In the genomic region with DNA sequence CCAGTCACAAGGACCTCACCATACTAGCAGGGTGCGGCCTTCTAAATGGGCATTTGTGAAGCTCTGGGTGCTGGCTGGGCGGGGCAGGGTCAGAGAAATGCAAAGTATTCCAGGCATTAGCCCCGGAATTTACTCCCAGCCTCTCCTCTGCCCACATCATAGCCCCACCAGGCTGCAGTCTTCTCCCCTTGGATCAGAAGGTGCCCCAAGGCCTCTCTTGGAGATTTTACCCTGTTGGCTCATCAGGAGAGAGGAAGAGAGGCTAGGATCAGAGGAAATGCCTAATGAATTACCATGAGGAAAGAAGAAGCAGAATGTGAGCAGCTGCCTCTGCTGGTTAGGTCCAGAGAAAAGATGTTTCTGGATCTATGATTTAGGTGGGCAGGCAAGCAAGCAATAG, we compare ENCODE assay signal across 10 cellular contexts.
DNase-seq lines count a peak whose midpoint lies in the region; ATAC-seq and TF ChIP-seq lines count a peak whose summit lies in the region.
"Had no signal": no experiment of that assay in that cellular context is flagged by ENCODE, and none has a peak within 500 bp of the region (broad histone marks: within the 10 kb centered on the region; RNA-seq: fewer than 3 reads in every experiment).

No MANE protein-coding gene starts in this region.

- peak; percentile 86 for DNase-seq in 8988T
- DNase-seq in HK-2 (ENCODE audit: unreplicated experiment) = peak; percentile 66
- DNase-seq in astrocyte of the cerebellum (ENCODE audit: low read depth) = no peak
- peak; percentile 74 for DNase-seq in iris pigment epithelial cell (ENCODE audit: low read depth)
- no peak for DNase-seq in putamen (ENCODE audit: low spot score)
- no peak for DNase-seq in KG1 (lab: John Stamatoyannopoulos, UW)
- no peak for DNase-seq in HPDE6-E6E7 (ENCODE audit: extremely low spot score)
- DNase-seq: cortex of kidney, NCI-H2081 treated with DMSO at 0.1 percent for 48 hours had no signal

- in situ Hi-C loops in astrocyte of the cerebellum (cut with HindIII; ENCODE audit: low sequenced_read_pairs) = no loop called here

- no peak overlapping the region for H3K4me3 ChIP-seq in astrocyte of the cerebellum (ENCODE audit: low read depth, low read length)

- peak; percentile 22 for TF ChIP-seq CTCF in astrocyte of the cerebellum (IDR thresholded peaks at IDR 0.05; ENCODE audit: low read depth, low read length, missing control alignments)

- ATAC-seq in HG02870 (IDR thresholded peaks at IDR 0.05; ENCODE audit: unreplicated experiment) = no peak

Comparison
In these comparisons a context has a peak if more than half of its experiments do, and no peak if none do; other contexts are left out.
1. DNase-seq: peak in 8988T (single experiment), HK-2 (single experiment) and iris pigment epithelial cell (single experiment); none in astrocyte of the cerebellum (single experiment), putamen (single experiment), KG1 (single experiment) and HPDE6-E6E7 (single experiment).